Comparison of ENCODE assay signal across 11 cellular contexts in genomic region chr9:74598874-74599273, GRCh38.
"Had no signal": no experiment of that assay in that cellular context is flagged by ENCODE, and none has a peak within 500 bp of the region (broad histone marks: within the 10 kb centered on the region; RNA-seq: fewer than 3 reads in every experiment).

No MANE protein-coding gene starts in this region.

- H3K27ac ChIP-seq: GM23248 had no signal

- H3K4me2 ChIP-seq: GM23338 had no signal

- DNase-seq: GM23248, GOT3, H7, H9, HCEC 1CT, HFFc6 had no signal

- ATAC-seq: GM23338, HCT116 had no signal

- H3K4me3 ChIP-seq: GM23248, GM23338, HAP-1 had no signal

- H3K9me3 ChIP-seq: HAP-1 had no signal

- H3K9me3 Mint-ChIP-seq: GM23338, H9 had no signal

- H3K4me1 ChIP-seq: HAP-1 had no signal

- H3K4me1 Mint-ChIP-seq: GM23338, H9 had no signal

- H3K4me3 Mint-ChIP-seq: GM23338, H9, HFFc6 had no signal

- H3K9ac ChIP-seq: GM23248 had no signal

- FAIRE-seq: H1, H54 had no signal

- H3K27ac Mint-ChIP-seq: GM23338, H9, HFFc6 had no signal

- H2AFZ ChIP-seq: GM23248, GM23338 had no signal

- H3K36me3 ChIP-seq: HAP-1 had no signal
